In genomic region chr7:42162560-42163325, GRCh38 we compare ENCODE assay signal across 17 cellular contexts.
"Had no signal": no experiment of that assay in that cellular context is flagged by ENCODE, and none has a peak within 500 bp of the region (broad histone marks: within the 10 kb centered on the region; RNA-seq: fewer than 3 reads in every experiment).

No MANE protein-coding gene starts in this region.

- H3K27me3 ChIP-seq: adrenal gland, foreskin keratinocyte, suprapubic skin, upper lobe of right lung had no signal

- H3K27ac Mint-ChIP-seq: activated CD4-positive, alpha-beta T cell treated with anti-CD3 and anti-CD28 coated beads, Interleukin-2, amount 10 ng/mL, durations not matched to agents 7 days and 5 days; activated naive CD4-positive, alpha-beta T cell treated with anti-CD3 and anti-CD28 coated beads, Interleukin-2, amount 50 U/mL, for 72 hours; activated T-cell treated with anti-CD3 and anti-CD28 coated beads, Interleukin-2, amount 50 U/mL, for 72 hours; natural killer cell treated with Interleukin-12 subunit alpha and Interleukin-12 subunit beta and Interleukin-15 and Interleukin-18, amount 100 ng/mL, for 72 hours; stimulated activated naive CD8-positive, alpha-beta T cell treated with anti-CD3 and anti-CD28 coated beads, Interleukin-15, Interleukin-2, amounts not matched to agents 100 ng/mL and 50 ng/mL, for 24 hours had no signal

- H3K9me3 Mint-ChIP-seq: activated CD4-positive, alpha-beta T cell treated with anti-CD3 and anti-CD28 coated beads, Interleukin-2, amount 10 ng/mL, durations not matched to agents 7 days and 5 days; activated naive CD4-positive, alpha-beta T cell treated with anti-CD3 and anti-CD28 coated beads, Interleukin-2, amount 50 U/mL, for 72 hours; activated T-cell treated with anti-CD3 and anti-CD28 coated beads, Interleukin-2, amount 50 U/mL, for 72 hours; natural killer cell treated with Interleukin-12 subunit alpha and Interleukin-12 subunit beta and Interleukin-15 and Interleukin-18, amount 100 ng/mL, for 72 hours; stimulated activated naive CD8-positive, alpha-beta T cell treated with anti-CD3 and anti-CD28 coated beads, Interleukin-15, Interleukin-2, amounts not matched to agents 100 ng/mL and 50 ng/mL, for 24 hours had no signal

- ATAC-seq: activated naive CD4-positive, alpha-beta T cell treated with anti-CD3 and anti-CD28 coated beads, Interleukin-2, amount 50 U/mL, for 72 hours; activated T-cell treated with anti-CD3 and anti-CD28 coated beads, Interleukin-2, amount 50 U/mL, for 72 hours; natural killer cell treated with Interleukin-12 subunit alpha and Interleukin-12 subunit beta and Interleukin-15 and Interleukin-18, amount 100 ng/mL, for 72 hours had no signal

- H3K36me3 Mint-ChIP-seq: activated naive CD4-positive, alpha-beta T cell treated with anti-CD3 and anti-CD28 coated beads, Interleukin-2, amount 50 U/mL, for 72 hours; natural killer cell treated with Interleukin-12 subunit alpha and Interleukin-12 subunit beta and Interleukin-15 and Interleukin-18, amount 100 ng/mL, for 72 hours had no signal

- H3K4me3 ChIP-seq: adrenal gland, lower lobe of right lung, suprapubic skin, upper lobe of right lung had no signal

- H3K27me3 Mint-ChIP-seq: activated CD4-positive, alpha-beta T cell treated with anti-CD3 and anti-CD28 coated beads, Interleukin-2, amount 10 ng/mL, durations not matched to agents 7 days and 5 days; natural killer cell treated with Interleukin-12 subunit alpha and Interleukin-12 subunit beta and Interleukin-15 and Interleukin-18, amount 100 ng/mL, for 72 hours; stimulated activated naive CD8-positive, alpha-beta T cell treated with anti-CD3 and anti-CD28 coated beads, Interleukin-15, Interleukin-2, amounts not matched to agents 100 ng/mL and 50 ng/mL, for 24 hours had no signal

- H3K4me1 Mint-ChIP-seq: activated CD4-positive, alpha-beta T cell treated with anti-CD3 and anti-CD28 coated beads, Interleukin-2, amount 10 ng/mL, durations not matched to agents 7 days and 5 days had no signal

- DNase-seq: activated CD4-positive, alpha-beta T cell treated with anti-CD3 and anti-CD28 coated beads, Interleukin-2, amount 10 ng/mL, durations not matched to agents 7 days and 5 days; activated CD8-positive, alpha-beta memory T cell treated with anti-CD3 and anti-CD28 coated beads for 24 hours; activated gamma-delta T cell; activated T-cell treated with anti-CD3 and anti-CD28 coated beads, Interleukin-2, amount 50 U/mL, for 72 hours; foreskin keratinocyte; hippocampal formation; islet precursor cell; lower lobe of right lung; occipital lobe; T-helper 1 cell; T-helper 9 cell; upper lobe of right lung had no signal

- H3K4me3 Mint-ChIP-seq: activated CD4-positive, alpha-beta T cell treated with anti-CD3 and anti-CD28 coated beads, Interleukin-2, amount 10 ng/mL, durations not matched to agents 7 days and 5 days; activated T-cell treated with anti-CD3 and anti-CD28 coated beads, Interleukin-2, amount 50 U/mL, for 72 hours; natural killer cell treated with Interleukin-12 subunit alpha and Interleukin-12 subunit beta and Interleukin-15 and Interleukin-18, amount 100 ng/mL, for 72 hours; stimulated activated naive CD8-positive, alpha-beta T cell treated with anti-CD3 and anti-CD28 coated beads, Interleukin-15, Interleukin-2, amounts not matched to agents 100 ng/mL and 50 ng/mL, for 24 hours had no signal

- H3K27ac ChIP-seq: adrenal gland, foreskin keratinocyte, lower lobe of right lung, suprapubic skin, upper lobe of right lung had no signal

- H3K36me3 ChIP-seq: adrenal gland, lower lobe of right lung, suprapubic skin, upper lobe of right lung had no signal

- H3K9me3 ChIP-seq: adrenal gland, lower lobe of right lung, suprapubic skin, upper lobe of right lung had no signal
